14 cellular contexts compared by ENCODE assay signal in the genomic region with DNA sequence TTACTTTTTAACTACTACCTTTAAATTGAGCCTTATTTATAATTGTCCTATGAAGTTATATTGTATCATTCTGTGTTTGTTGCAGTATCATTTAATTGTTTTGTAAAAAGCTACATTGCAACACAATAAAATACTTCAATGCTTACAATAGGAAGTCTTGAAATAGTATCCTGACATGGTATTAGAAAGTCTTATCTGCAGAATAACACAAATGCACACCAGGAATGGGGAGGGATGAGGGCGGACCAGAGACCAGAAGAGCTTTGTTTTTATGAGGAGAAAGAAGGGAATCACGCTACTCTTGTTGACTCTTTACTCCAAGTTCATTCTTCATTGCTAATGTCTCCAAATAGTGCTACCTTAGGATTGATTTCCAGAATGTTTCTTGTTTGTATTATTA.
A peak's percentile ranks its signal among the peaks of the same experiment; 100 is the strongest.
DNase-seq lines count a peak whose midpoint lies in the region; FAIRE-seq and TF ChIP-seq lines count a peak whose summit lies in the region.
"Had no signal": no experiment of that assay in that cellular context is flagged by ENCODE, and none has a peak within 500 bp of the region (broad histone marks: within the 10 kb centered on the region; RNA-seq: fewer than 3 reads in every experiment).

No MANE protein-coding gene starts in this region.

- H3K4me2 ChIP-seq in endothelial cell of umbilical vein (ENCODE audit: insufficient read depth, low read length): no peak overlapping the region
- H3K4me2 ChIP-seq: GM23338 had no signal

- no peak overlapping the region for H3K9ac ChIP-seq in endothelial cell of umbilical vein (replicated peaks; ENCODE audit: extremely low read depth, insufficient read depth, low read length)

- peaks cover 14% of the 10 kb centered on the region for H3K4me1 ChIP-seq in endothelial cell of umbilical vein (ENCODE audit: control insufficient read depth, extremely low read depth, insufficient read depth, low read length)

- CTCF ChIA-PET in endothelial cell of umbilical vein (lab: Charles Lee): interaction anchor here (1.4 to 7.0 kb wide), 3 partner anchors 29 to 210 kb away, joined by 3 to 356 read pairs (median 7); no protein-coding TSS in a partner anchor

- H2AFZ ChIP-seq in endothelial cell of umbilical vein (ENCODE audit: low read depth, low read length): no peak overlapping the region
- H2AFZ ChIP-seq: GM23338 had no signal

- no peak for TF ChIP-seq CTCF in endothelial cell of umbilical vein (IDR thresholded peaks at IDR 0.05; ENCODE audit: extremely low read depth in 1 of 2, insufficient read depth in 1 of 2, low read depth in 1 of 2, low read length in 2 of 2)

- H3K27ac ChIP-seq in endothelial cell of umbilical vein (ENCODE audit: insufficient read depth, low read depth, low read length): no peak overlapping the region
- H3K27ac ChIP-seq: C4-2B had no signal

- POLR2A ChIA-PET in endothelial cell of umbilical vein (lab: Charles Lee): no interaction called here

- peak; percentile 11 for DNase-seq in NCI-H82 treated with DMSO at 0.1 percent for 48 hours (lab: John Stamatoyannopoulos, UW; ENCODE audit: unreplicated experiment)
- DNase-seq in astrocyte of the hippocampus (ENCODE audit: low read depth, low spot score): peak; percentile 28
- peak; percentile 20 for DNase-seq in endothelial cell of umbilical vein (ENCODE audit: low read depth, low spot score)
- no peak for DNase-seq in middle frontal gyrus (ENCODE audit: extremely low spot score, low spot score)
- DNase-seq in GOT3 (lab: John Stamatoyannopoulos, UW): no peak
- DNase-seq in H4 (ENCODE audit: low spot score): no peak
- DNase-seq: AML-193; CD4-positive, alpha-beta T cell; DMS79 treated with DMSO at 0.1 percent for 48 hours; GF-D8; H9 had no signal

- H3K9me3 ChIP-seq in endothelial cell of umbilical vein (replicated peaks; ENCODE audit: control insufficient read depth, insufficient read depth, low read length): no peaks in the 10 kb centered on the region

- H4K20me1 ChIP-seq in endothelial cell of umbilical vein (replicated peaks; ENCODE audit: control insufficient read depth, extremely low read depth, insufficient read depth, low read length): no peaks in the 10 kb centered on the region

- no peak for FAIRE-seq in endothelial cell of umbilical vein (lab: Jason Lieb, UNC)
- FAIRE-seq: HepG2 had no signal

- H3K9me1 ChIP-seq in endothelial cell of umbilical vein (replicated peaks; ENCODE audit: control insufficient read depth, extremely low read depth, insufficient read depth, low read length): no peaks in the 10 kb centered on the region

- H3K36me3 ChIP-seq in endothelial cell of umbilical vein (ENCODE audit: control insufficient read depth in 2 of 2, extremely low read depth in 1 of 2, insufficient read depth in 2 of 2, low read length in 2 of 2): no peaks in the 10 kb centered on the region

- dilution Hi-C loops in endothelial cell of umbilical vein (cut with MboI; ENCODE audit: extremely low pct_ligation_motif_present, low sequenced_read_pairs): no loop called here

- no TSS peak for BruUV-seq in endothelial cell of umbilical vein (replicated peaks; lab: Mats Ljungman, UMichigan)

- TF ChIP-seq POLR2A in endothelial cell of umbilical vein (IDR thresholded peaks at IDR 0.05; ENCODE audit: low read depth, low read length): no peak

- no peaks in the 10 kb centered on the region for H3K79me2 ChIP-seq in endothelial cell of umbilical vein (ENCODE audit: control insufficient read depth, insufficient read depth, low read length)

- intact Hi-C loops in endothelial cell of umbilical vein (cut with micrococcal nuclease): no loop called here

- no peak overlapping the region for H3K4me3 ChIP-seq in endothelial cell of umbilical vein (replicated peaks in 1 of 3; ENCODE audit: insufficient read depth in 1 of 3, low read depth in 1 of 3, low read length in 3 of 3)
- H3K4me3 ChIP-seq: GM23338 had no signal

- H3K27me3 ChIP-seq in endothelial cell of umbilical vein (ENCODE audit: control insufficient read depth in 2 of 2, insufficient read depth in 2 of 2, low read length in 2 of 2): no peaks in the 10 kb centered on the region

TF ChIP-seq in endothelial cell of umbilical vein, 7 proteins besides CTCF, POLR2A, EP300 and RAD21:
- TF ChIP-seq GATA2 (IDR thresholded peaks at IDR 0.05; ENCODE audit: insufficient read depth, insufficient read length, low read depth, low read length): no peak
- TF ChIP-seq POLR2AphosphoS5 (IDR thresholded peaks at IDR 0.05; ENCODE audit: insufficient read depth, low read depth, low read length): no peak
- no peak for TF ChIP-seq FOS (IDR thresholded peaks at IDR 0.05; ENCODE audit: borderline replicate concordance, insufficient read depth, low read length)
- TF ChIP-seq MAX (IDR thresholded peaks at IDR 0.05; ENCODE audit: insufficient read depth, insufficient read length): no peak
- no peak for TF ChIP-seq MYC (IDR thresholded peaks at IDR 0.05; ENCODE audit: low read depth, low read length)
- TF ChIP-seq EZH2 (IDR thresholded peaks at IDR 0.05; ENCODE audit: borderline replicate concordance, low read depth, low read length, severe bottlenecking): no peak
- TF ChIP-seq JUN (IDR thresholded peaks at IDR 0.05; ENCODE audit: borderline replicate concordance, insufficient read depth, insufficient read length, low read depth): no peak

Comparison
In these comparisons a context has a peak if more than half of its experiments do, and no peak if none do; other contexts are left out.
1. DNase-seq: peak in NCI-H82 treated with DMSO at 0.1 percent for 48 hours (single experiment), astrocyte of the hippocampus (single experiment) and endothelial cell of umbilical vein (single experiment); none in middle frontal gyrus (single experiment), GOT3 (single experiment) and H4 (single experiment).